ENCODE assay signal across 17 cellular contexts in the genomic region with DNA sequence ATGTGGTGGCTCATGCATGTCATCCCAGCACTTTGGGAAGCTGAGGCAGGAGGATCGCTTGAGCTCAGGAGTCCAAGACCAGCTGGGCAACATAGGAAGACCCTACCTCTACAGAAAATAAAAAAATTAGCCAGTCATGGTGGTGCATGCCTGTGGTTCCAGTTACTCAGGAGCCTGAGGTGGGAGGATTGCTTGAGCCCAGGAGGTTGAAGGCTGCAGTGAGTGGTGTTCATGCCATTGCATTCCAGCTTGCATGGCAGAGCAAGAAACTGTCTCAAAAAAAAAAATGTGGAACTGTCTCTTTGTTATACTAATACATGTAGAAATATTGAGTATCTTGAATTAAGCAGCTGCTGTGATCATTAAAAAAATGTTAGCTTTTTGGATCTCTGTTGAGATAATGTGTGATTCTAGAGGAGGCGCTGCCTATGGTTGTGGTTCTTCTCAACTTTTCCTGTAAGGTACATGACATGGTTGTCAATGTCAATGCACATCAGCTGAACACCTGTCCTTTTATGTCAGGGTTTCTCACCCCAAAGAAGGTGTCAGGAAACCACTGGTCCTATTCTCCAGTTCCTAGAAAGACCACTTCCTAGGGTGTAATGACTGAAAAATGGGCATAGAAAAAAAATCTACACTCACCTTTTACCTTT. TPM values are rescaled to one million over a fixed set of nuclear protein-coding genes. Genes with fewer than 3 reads are reported as not detected.
"Had no signal": no experiment of that assay in that cellular context is flagged by ENCODE, and none has a peak within 500 bp of the region (broad histone marks: within the 10 kb centered on the region; RNA-seq: fewer than 3 reads in every experiment).

No MANE protein-coding gene starts in this region.

- DNase-seq: activated CD4-positive, alpha-beta T cell treated with anti-CD3 and anti-CD28 coated beads, Interleukin-2, amount 50 U/mL, for 1 hour; activated CD8-positive, alpha-beta memory T cell treated with anti-CD3 and anti-CD28 coated beads, Interleukin-2, amount 50 U/mL, for 4 hours; dorsolateral prefrontal cortex; esophagus squamous epithelium; foreskin keratinocyte; head of caudate nucleus; mammary epithelial cell; mucosa of descending colon; naive thymus-derived CD8-positive, alpha-beta T cell; occipital lobe; right cardiac atrium; SJCRH30; T1000; transverse colon had no signal

- H3K36me3 Mint-ChIP-seq: stimulated activated memory B cell treated with anti-CD40 and anti-IgM and Interleukin-4, amounts not matched to agents 10 μg/mL and 1 μg/mL and 100 μg/mL, for 72 hours had no signal

- H3K27me3 Mint-ChIP-seq: activated naive CD8-positive, alpha-beta T cell had no signal

- H3K4me3 Mint-ChIP-seq: activated naive CD8-positive, alpha-beta T cell; stimulated activated memory B cell treated with anti-CD40 and anti-IgM and Interleukin-4, amounts not matched to agents 10 μg/mL and 1 μg/mL and 100 μg/mL, for 72 hours had no signal

- H3K27ac Mint-ChIP-seq: activated naive CD8-positive, alpha-beta T cell; naive thymus-derived CD8-positive, alpha-beta T cell; progenitor cell of endocrine pancreas; stimulated activated memory B cell treated with anti-CD40 and anti-IgM and Interleukin-4, amounts not matched to agents 10 μg/mL and 1 μg/mL and 100 μg/mL, for 72 hours had no signal

- ATAC-seq: foreskin keratinocyte; mucosa of descending colon; right cardiac atrium; stimulated activated memory B cell treated with anti-CD40 and anti-IgM and Interleukin-4, amounts not matched to agents 10 μg/mL and 1 μg/mL and 100 μg/mL, for 72 hours had no signal

RNA-seq across cellular contexts. Expression of a gene that starts 34.7 kb away (rescaled TPM):
- total RNA-seq: naive thymus-derived CD8-positive, alpha-beta T cell; occipital lobe; progenitor cell of endocrine pancreas; SJCRH30 had no signal
